Comparison of ENCODE assay signal across 14 cellular contexts in the genomic region with DNA sequence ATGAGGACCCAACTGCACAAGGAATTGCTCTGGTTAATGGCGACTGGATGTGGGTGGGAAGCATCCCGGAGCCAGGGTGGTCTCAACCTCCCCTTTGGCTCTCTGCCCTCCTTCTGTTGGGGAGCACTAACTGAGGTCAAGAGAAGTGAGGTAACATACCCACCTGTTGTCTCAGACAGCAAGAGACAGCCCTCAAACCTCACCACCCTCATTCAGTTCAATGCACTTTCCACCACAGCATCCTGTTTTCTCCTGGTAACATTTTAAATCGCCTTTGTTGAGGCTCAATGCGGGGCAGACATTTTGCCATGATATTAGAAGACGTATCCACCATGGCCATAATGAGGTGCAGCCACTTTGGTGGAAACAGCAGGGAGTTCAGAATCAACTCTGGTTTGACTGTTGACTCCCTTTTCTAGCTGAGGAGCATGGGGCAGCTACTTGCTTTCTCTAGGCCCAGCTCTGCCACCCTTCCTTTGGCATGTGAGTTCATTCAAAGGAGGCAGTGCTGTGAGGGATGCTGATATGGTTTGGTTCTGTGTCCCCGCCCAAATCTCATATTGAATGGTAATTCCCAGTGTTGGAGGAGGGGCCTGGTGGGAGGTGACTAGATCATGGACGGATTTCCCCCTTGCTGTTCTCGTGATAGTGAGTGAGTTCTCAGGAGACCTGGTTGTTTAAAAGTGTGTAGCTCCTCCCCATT.
DNase-seq lines count a peak whose midpoint lies in the region; ATAC-seq and TF ChIP-seq lines count a peak whose summit lies in the region.
"Had no signal": no experiment of that assay in that cellular context is flagged by ENCODE, and none has a peak within 500 bp of the region (broad histone marks: within the 10 kb centered on the region; RNA-seq: fewer than 3 reads in every experiment).

No MANE protein-coding gene starts in this region.

- H3K4me1 ChIP-seq in BLaER1 (peaks cover 16% of the 10 kb centered on the region; the same call in 1 of the 2 replicates), DND-41 (ENCODE audit: insufficient read depth, low read length) (peaks cover 19% of the 10 kb centered on the region)

- ATAC-seq in DND-41 (ENCODE audit: insufficient read depth, low read depth), result peak; percentile 75
- ATAC-seq in GM19023 (IDR thresholded peaks at IDR 0.05; ENCODE audit: unreplicated experiment), result no peak
- no peak for ATAC-seq in GM18858 (IDR thresholded peaks at IDR 0.05; ENCODE audit: unreplicated experiment)
- ATAC-seq in HG03520 (IDR thresholded peaks at IDR 0.05; ENCODE audit: unreplicated experiment), result no peak

- H3K9me3 ChIP-seq in BLaER1, result peaks cover 22% of the 10 kb centered on the region
- peaks cover 11% of the 10 kb centered on the region for H3K9me3 ChIP-seq in DND-41 (ENCODE audit: insufficient read depth, low read length, severe bottlenecking)
- H3K9me3 ChIP-seq: esophagus muscularis mucosa, sigmoid colon had no signal

- peaks cover 17% of the 10 kb centered on the region for H3K4me1 Mint-ChIP-seq in activated CD4-positive, alpha-beta memory T cell treated with anti-CD3 and anti-CD28 coated beads for 36 hours (ENCODE audit: low read depth)
- H3K4me1 Mint-ChIP-seq in immature natural killer cell, result peaks cover 26 to 43% of the 10 kb centered on the region in 2 donors

- no peak overlapping the region for H3K4me3 Mint-ChIP-seq in activated CD4-positive, alpha-beta memory T cell treated with anti-CD3 and anti-CD28 coated beads for 36 hours
- peak overlapping the region in 4 of 5 donors; percentile 27 to 48 (median 42) for H3K4me3 Mint-ChIP-seq in immature natural killer cell

- H3K4me3 ChIP-seq in BLaER1, result no peak overlapping the region
- H3K4me3 ChIP-seq in DND-41 (ENCODE audit: low read depth in 1 of 2, low read length in 2 of 2), result no peak overlapping the region
- H3K4me3 ChIP-seq: esophagus muscularis mucosa, sigmoid colon had no signal

- no peaks in the 10 kb centered on the region for H4K20me1 ChIP-seq in BLaER1
- no peaks in the 10 kb centered on the region for H4K20me1 ChIP-seq in DND-41 (ENCODE audit: insufficient read depth, low read length)

- H2AFZ ChIP-seq in DND-41 (ENCODE audit: low read depth, low read length), result peak overlapping the region; percentile 27; the same call in 1 of the 2 replicates

- no peak for TF ChIP-seq CTCF in DND-41 (IDR thresholded peaks at IDR 0.05; ENCODE audit: borderline replicate concordance, extremely low read depth, low read length, poor library complexity, severe bottlenecking)

- H3K4me2 ChIP-seq in BLaER1, result peak overlapping the region; percentile 25; the same call in 1 of the 2 replicates
- H3K4me2 ChIP-seq in DND-41 (ENCODE audit: insufficient read depth, low read length), result no peak overlapping the region

- DNase-seq in DND-41, result peak; percentile 34
- peak; percentile 47 for DNase-seq in activated CD4-positive, alpha-beta memory T cell treated with anti-CD3 and anti-CD28 coated beads for 36 hours
- DNase-seq in immature natural killer cell, result no peak
- DNase-seq in DMS79 (lab: John Stamatoyannopoulos, UW), result no peak
- DNase-seq: HCEC 1CT; NCI-H146; RPMI8226; sigmoid colon; stimulated activated CD4-positive, alpha-beta T cell treated with anti-CD3 and anti-CD28 coated beads, Interleukin-2, amount 100 ng/mL, for 24 hours had no signal

- H3K36me3 ChIP-seq in BLaER1 (no peaks in the 10 kb centered on the region), DND-41 (ENCODE audit: insufficient read depth, low read length) (no peaks in the 10 kb centered on the region)
- H3K36me3 ChIP-seq: esophagus muscularis mucosa, sigmoid colon had no signal

- H3K36me3 Mint-ChIP-seq in activated CD4-positive, alpha-beta memory T cell treated with anti-CD3 and anti-CD28 coated beads for 36 hours, result peaks cover 1% of the 10 kb centered on the region
- peaks cover 0 to 9% (median 8%) of the 10 kb centered on the region in 3 donors for H3K36me3 Mint-ChIP-seq in immature natural killer cell

- H3K9ac ChIP-seq in BLaER1 (no peak overlapping the region), DND-41 (ENCODE audit: low read depth, low read length) (no peak overlapping the region)

- POLR2A ChIA-PET in activated CD4-positive, alpha-beta memory T cell treated with anti-CD3 and anti-CD28 coated beads for 36 hours (lab: Charles Lee), result no interaction called here

- H3K27me3 ChIP-seq in BLaER1 (no peaks in the 10 kb centered on the region), DND-41 (ENCODE audit: insufficient read depth, low read length, poor library complexity) (no peaks in the 10 kb centered on the region)
- H3K27me3 ChIP-seq: esophagus muscularis mucosa, sigmoid colon had no signal

- CTCF ChIA-PET in activated CD4-positive, alpha-beta memory T cell treated with anti-CD3 and anti-CD28 coated beads for 36 hours (lab: Charles Lee), result no interaction called here

- intact Hi-C loops in activated CD4-positive, alpha-beta memory T cell treated with anti-CD3 and anti-CD28 coated beads for 36 hours (cut with micrococcal nuclease), result no loop called here

- H3K27ac ChIP-seq in BLaER1 (no peak overlapping the region), DND-41 (ENCODE audit: low read length) (peak overlapping the region; percentile 6; the same call in 1 of the 2 replicates)
- H3K27ac ChIP-seq: esophagus muscularis mucosa, sigmoid colon had no signal

- peaks cover 14% of the 10 kb centered on the region for H3K9me3 Mint-ChIP-seq in activated CD4-positive, alpha-beta memory T cell treated with anti-CD3 and anti-CD28 coated beads for 36 hours
- peaks cover 0 to 5% (median 0%) of the 10 kb centered on the region in 6 donors for H3K9me3 Mint-ChIP-seq in immature natural killer cell

- H3K27me3 Mint-ChIP-seq in activated CD4-positive, alpha-beta memory T cell treated with anti-CD3 and anti-CD28 coated beads for 36 hours, result no peaks in the 10 kb centered on the region
- peaks cover 0 to 4% (median 3%) of the 10 kb centered on the region in 3 donors for H3K27me3 Mint-ChIP-seq in immature natural killer cell (ENCODE audit: low read depth in 3 of 3)

- no peaks in the 10 kb centered on the region for H3K79me2 ChIP-seq in DND-41 (ENCODE audit: insufficient read depth, low read length)

- peak overlapping the region; percentile 57 for H3K27ac Mint-ChIP-seq in activated CD4-positive, alpha-beta memory T cell treated with anti-CD3 and anti-CD28 coated beads for 36 hours
- peak overlapping the region in 4 of 6 donors; percentile 5 to 68 (median 10) for H3K27ac Mint-ChIP-seq in immature natural killer cell

Comparison
In these comparisons a context has a peak if more than half of its experiments do, and no peak if none do; other contexts are left out.
1. DNase-seq: peak in DND-41 (single experiment) and activated CD4-positive, alpha-beta memory T cell treated with anti-CD3 and anti-CD28 coated beads for 36 hours (single experiment); none in immature natural killer cell (0 of 3) and DMS79 (single experiment).